Comparison of ENCODE assay signal across 18 cellular contexts in the genomic region with DNA sequence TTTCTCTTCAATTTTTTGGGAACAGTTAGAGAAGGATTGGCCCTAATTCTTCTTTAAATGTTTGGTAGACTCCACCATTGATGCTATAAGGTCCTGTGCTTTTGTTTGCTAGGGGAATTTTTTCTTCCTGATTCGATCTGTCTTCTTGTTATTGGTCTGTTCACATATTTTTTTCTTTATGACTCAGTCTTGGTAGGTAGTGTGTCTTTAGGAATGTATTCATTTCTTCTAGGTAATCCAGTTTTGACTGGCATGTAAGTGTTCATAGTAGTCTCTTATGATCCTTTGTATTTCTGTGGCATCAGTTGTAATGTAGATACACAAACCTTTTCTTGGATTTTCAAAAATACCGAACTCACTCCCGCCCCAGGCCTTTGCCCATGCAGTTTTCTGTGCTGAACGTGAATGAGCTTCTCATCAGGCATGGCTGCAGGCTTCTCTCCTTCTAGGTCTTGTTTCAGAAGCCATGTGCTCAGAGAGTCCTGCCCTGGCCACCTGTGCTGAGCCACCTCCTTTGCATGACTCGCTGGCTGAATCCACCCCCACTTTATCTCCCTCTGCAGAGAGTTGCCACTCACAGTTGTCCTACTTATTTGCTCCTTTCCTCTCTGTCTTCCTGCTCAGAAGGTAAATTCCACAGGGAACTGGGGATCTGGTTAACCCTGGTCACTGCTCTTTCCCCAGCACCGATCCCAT.
"Had no signal": no experiment of that assay in that cellular context is flagged by ENCODE, and none has a peak within 500 bp of the region (broad histone marks: within the 10 kb centered on the region; RNA-seq: fewer than 3 reads in every experiment).

No MANE protein-coding gene starts in this region.

- H3K27ac ChIP-seq: esophagus muscularis mucosa, lower lobe of right lung, neutrophil, parathyroid adenoma, stomach, vagina had no signal

- ATAC-seq: lower lobe of right lung; natural killer cell treated with Interleukin-12 subunit alpha and Interleukin-12 subunit beta and Interleukin-15 and Interleukin-18, amount 100 ng/mL, for 72 hours; sciatic nerve had no signal

- H3K27me3 ChIP-seq: esophagus muscularis mucosa, neutrophil, stomach, vagina had no signal

- DNase-seq: activated CD4-positive, alpha-beta T cell treated with anti-CD3 and anti-CD28 coated beads, Interleukin-2, amount 50 U/mL, for 1 hour; activated CD8-positive, alpha-beta memory T cell treated with anti-CD3 and anti-CD28 coated beads, Interleukin-2, amount 50 U/mL, for 4 hours; activated effector memory CD4-positive, alpha-beta T cell treated with Interleukin-2 at 50 U/mL for 16 hours; activated naive CD4-positive, alpha-beta T cell treated with anti-CD3 and anti-CD28 coated beads, Interleukin-2, amount 50 U/mL, for 16 hours; activated T-cell treated with anti-CD3 and anti-CD28 coated beads, Interleukin-2, amount 50 U/mL, for 48 hours; aorta; cerebellar nuclear complex; effector CD4-positive, alpha-beta T cell; lower lobe of right lung; stimulated activated CD4-positive, alpha-beta T cell treated with anti-CD3 and anti-CD28 coated beads, Interleukin-4, amount 100 ng/mL, for 1 hour; stomach; trophoblast cell had no signal

- H3K4me1 ChIP-seq: esophagus muscularis mucosa, lower lobe of right lung, parathyroid adenoma, vagina had no signal
